In the genomic region with DNA sequence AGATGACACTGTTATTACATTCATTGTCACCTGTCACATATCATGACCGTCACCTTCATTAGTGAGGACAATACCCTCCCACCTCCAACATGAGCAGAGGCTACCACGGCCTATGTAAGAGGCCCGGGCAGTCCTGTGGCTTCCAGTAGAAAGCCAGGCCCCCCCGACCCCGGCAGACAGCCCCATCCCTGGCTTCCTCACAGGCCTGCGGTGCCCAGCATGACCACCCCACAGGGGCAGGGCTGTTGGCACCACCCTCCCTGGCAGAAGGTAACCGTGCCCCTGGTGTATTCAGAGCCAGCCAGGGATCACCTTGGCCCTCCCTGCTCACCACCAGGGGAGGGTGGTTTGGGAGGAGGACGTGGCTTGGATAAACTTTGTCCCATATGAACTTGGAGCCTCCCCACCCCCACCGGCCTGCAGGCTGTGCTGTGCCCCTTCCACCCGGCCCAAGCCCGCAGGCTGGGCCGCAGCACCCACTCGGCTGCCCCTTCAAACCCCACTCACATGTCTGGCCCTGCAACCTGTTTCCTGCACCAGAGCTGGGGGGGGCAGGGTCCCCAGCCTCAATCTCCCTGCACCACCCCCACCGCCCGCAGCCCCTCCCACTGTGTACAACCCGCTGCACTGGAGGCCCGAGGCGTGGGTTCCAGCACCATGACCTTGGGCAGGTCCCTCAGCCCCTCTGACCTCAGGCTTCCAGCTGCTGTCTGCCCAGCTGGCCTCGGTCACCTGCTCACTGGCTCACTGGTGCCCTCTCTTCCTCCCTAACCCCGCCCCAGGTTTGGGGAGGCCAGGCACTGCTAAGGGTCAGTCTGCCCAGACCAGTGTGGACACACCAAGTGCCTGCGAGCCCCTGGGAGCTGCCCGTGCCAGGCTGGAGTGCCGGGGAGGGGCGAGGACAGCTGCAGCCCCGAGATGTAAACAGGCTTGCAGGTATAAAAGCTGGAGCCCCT, we compare ENCODE assay signal across 38 cellular contexts. TPM values are rescaled to one million over a fixed set of nuclear protein-coding genes. Genes with fewer than 3 reads are reported as not detected.
"Had no signal": no experiment of that assay in that cellular context is flagged by ENCODE, and none has a peak within 500 bp of the region (broad histone marks: within the 10 kb centered on the region; RNA-seq: fewer than 3 reads in every experiment).

No MANE protein-coding gene starts in this region.

- H3K36me3 ChIP-seq: brain microvascular endothelial cell, MG63 had no signal

- H3K4me3 Mint-ChIP-seq: activated B cell treated with CpG ODN at 0.5 μM for 24 hours; activated CD4-positive, alpha-beta memory T cell treated with anti-CD3 and anti-CD28 coated beads, Interleukin-2, amount 10 ng/mL, durations not matched to agents 7 days and 5 days; activated CD8-positive, alpha-beta memory T cell treated with anti-CD3 and anti-CD28 coated beads, Interleukin-2, amount 10 ng/mL, durations not matched to agents 7 days and 5 days; activated naive CD8-positive, alpha-beta T cell treated with anti-CD3 and anti-CD28 coated beads for 36 hours; activated T-cell treated with anti-CD3 and anti-CD28 coated beads, Interleukin-2, amount 50 U/mL, for 72 hours; activated T-helper 17 cell treated with anti-CD3 and anti-CD28 coated beads, Interleukin-2, amount 50 U/mL, for 72 hours had no signal

- H3K27me3 ChIP-seq: brain microvascular endothelial cell, MG63 had no signal

- H2AFZ ChIP-seq: PC-9 had no signal

- H3K27ac ChIP-seq: brain microvascular endothelial cell, PC-9, VCaP had no signal

- H3K27me3 Mint-ChIP-seq: activated naive CD8-positive, alpha-beta T cell treated with anti-CD3 and anti-CD28 coated beads for 36 hours; activated T-helper 17 cell treated with anti-CD3 and anti-CD28 coated beads, Interleukin-2, amount 50 U/mL, for 72 hours had no signal

- DNase-seq: activated B cell treated with CpG ODN at 0.5 μM for 24 hours; activated CD4-positive, alpha-beta memory T cell treated with anti-CD3 and anti-CD28 coated beads, Interleukin-2, amount 10 ng/mL, durations not matched to agents 7 days and 5 days; activated CD4-positive, alpha-beta T cell treated with anti-CD3 and anti-CD28 coated beads for 4 hours; activated CD4-positive, CD25-positive, alpha-beta regulatory T cell treated with anti-CD3 and anti-CD28 coated beads, Interleukin-2, amount 50 U/mL, for 72 hours; activated CD8-positive, alpha-beta memory T cell treated with anti-CD3 and anti-CD28 coated beads for 24 hours; activated CD8-positive, alpha-beta memory T cell treated with anti-CD3 and anti-CD28 coated beads, Interleukin-2, amount 10 ng/mL, durations not matched to agents 7 days and 5 days; activated effector memory CD4-positive, alpha-beta T cell treated with anti-CD3 and anti-CD28 coated beads, Interleukin-2, amount 50 U/mL, for 16 hours; activated naive CD4-positive, alpha-beta T cell; activated naive CD4-positive, alpha-beta T cell treated with anti-CD3 and anti-CD28 coated beads, Interleukin-2, amount 50 U/mL, for 16 hours; activated naive CD8-positive, alpha-beta T cell treated with anti-CD3 and anti-CD28 coated beads for 36 hours; activated T-cell treated with anti-CD3 and anti-CD28 coated beads, Interleukin-2, amount 50 U/mL, for 1 hour; activated T-cell treated with anti-CD3 and anti-CD28 coated beads, Interleukin-2, amount 50 U/mL, for 72 hours; amniotic stem cell; aorta; brain microvascular endothelial cell; central memory CD4-positive, alpha-beta T cell; Kasumi-1; MG63; NCI-H1048; NCI-H1105 treated with DMSO at 0.1 percent for 48 hours; NCI-H1436; NCI-H1694 treated with DMSO at 0.1 percent for 48 hours; NCI-H2029; NCI-H2107; NCI-H2171; NCI-H510A; NCI-H526; NCI-H748 treated with DMSO at 0.1 percent for 48 hours; NK-92 treated with Interleukin-12 subunit alpha and Interleukin-12 subunit beta, amount 100 ng/mL, for 24 hours; PC-9; Right ventricle myocardium superior; SW 1271; T-helper 1 cell; T-helper 2 cell; T-helper 9 cell had no signal

- H3K36me3 Mint-ChIP-seq: activated CD8-positive, alpha-beta memory T cell treated with anti-CD3 and anti-CD28 coated beads, Interleukin-2, amount 10 ng/mL, durations not matched to agents 7 days and 5 days; activated naive CD8-positive, alpha-beta T cell treated with anti-CD3 and anti-CD28 coated beads for 36 hours had no signal

- H3K4me2 ChIP-seq: PC-9 had no signal

- H3K27ac Mint-ChIP-seq: activated B cell treated with CpG ODN at 0.5 μM for 24 hours; activated CD4-positive, alpha-beta memory T cell treated with anti-CD3 and anti-CD28 coated beads, Interleukin-2, amount 10 ng/mL, durations not matched to agents 7 days and 5 days; activated CD8-positive, alpha-beta memory T cell treated with anti-CD3 and anti-CD28 coated beads, Interleukin-2, amount 10 ng/mL, durations not matched to agents 7 days and 5 days; activated naive CD8-positive, alpha-beta T cell treated with anti-CD3 and anti-CD28 coated beads for 36 hours; activated T-cell treated with anti-CD3 and anti-CD28 coated beads, Interleukin-2, amount 50 U/mL, for 72 hours; activated T-helper 17 cell treated with anti-CD3 and anti-CD28 coated beads, Interleukin-2, amount 50 U/mL, for 72 hours had no signal

- H3K4me1 Mint-ChIP-seq: activated B cell treated with CpG ODN at 0.5 μM for 24 hours; activated CD4-positive, alpha-beta memory T cell treated with anti-CD3 and anti-CD28 coated beads, Interleukin-2, amount 10 ng/mL, durations not matched to agents 7 days and 5 days; activated CD8-positive, alpha-beta memory T cell treated with anti-CD3 and anti-CD28 coated beads, Interleukin-2, amount 10 ng/mL, durations not matched to agents 7 days and 5 days; activated naive CD8-positive, alpha-beta T cell treated with anti-CD3 and anti-CD28 coated beads for 36 hours; activated T-helper 17 cell treated with anti-CD3 and anti-CD28 coated beads, Interleukin-2, amount 50 U/mL, for 72 hours had no signal

- H3K4me3 ChIP-seq: MG63, PC-9 had no signal

- ATAC-seq: activated CD8-positive, alpha-beta memory T cell treated with anti-CD3 and anti-CD28 coated beads, Interleukin-2, amount 10 ng/mL, durations not matched to agents 7 days and 5 days; activated T-cell treated with anti-CD3 and anti-CD28 coated beads, Interleukin-2, amount 50 U/mL, for 72 hours; activated T-helper 17 cell treated with anti-CD3 and anti-CD28 coated beads, Interleukin-2, amount 50 U/mL, for 72 hours had no signal

- H3K9me3 Mint-ChIP-seq: activated CD4-positive, alpha-beta memory T cell treated with anti-CD3 and anti-CD28 coated beads, Interleukin-2, amount 10 ng/mL, durations not matched to agents 7 days and 5 days; activated T-helper 17 cell treated with anti-CD3 and anti-CD28 coated beads, Interleukin-2, amount 50 U/mL, for 72 hours had no signal

RNA-seq across cellular contexts. Expression of a gene that starts 13.1 kb away (rescaled TPM):
- total RNA-seq: activated B cell treated with CpG ODN at 0.5 μM for 24 hours; activated CD4-positive, alpha-beta memory T cell treated with anti-CD3 and anti-CD28 coated beads, Interleukin-2, amount 10 ng/mL, durations not matched to agents 7 days and 5 days; activated CD8-positive, alpha-beta memory T cell treated with anti-CD3 and anti-CD28 coated beads, Interleukin-2, amount 10 ng/mL, durations not matched to agents 7 days and 5 days; activated naive CD8-positive, alpha-beta T cell treated with anti-CD3 and anti-CD28 coated beads for 36 hours; activated T-cell treated with anti-CD3 and anti-CD28 coated beads, Interleukin-2, amount 50 U/mL, for 72 hours; activated T-helper 17 cell treated with anti-CD3 and anti-CD28 coated beads, Interleukin-2, amount 50 U/mL, for 72 hours; aorta; cerebellum; PC-9; Right ventricle myocardium superior had no signal
- polyA plus RNA-seq: aorta had no signal
